17 cellular contexts compared by ENCODE assay signal in genomic region chr4:170139764-170140163, GRCh38. TPM values are rescaled to one million over a fixed set of nuclear protein-coding genes. Genes with fewer than 3 reads are reported as not detected.
DNase-seq lines count a peak whose midpoint lies in the region; ATAC-seq and TF ChIP-seq lines count a peak whose summit lies in the region.
"Had no signal": no experiment of that assay in that cellular context is flagged by ENCODE, and none has a peak within 500 bp of the region (broad histone marks: within the 10 kb centered on the region; RNA-seq: fewer than 3 reads in every experiment).

No MANE protein-coding gene starts in this region.

- no peak overlapping the region for H3K27ac ChIP-seq in ovary
- H3K27ac ChIP-seq: suprapubic skin, vagina had no signal

- TF ChIP-seq EP300 in ovary (IDR thresholded peaks at IDR 0.05): no peak

- no peaks in the 10 kb centered on the region for H3K27me3 ChIP-seq in ovary
- H3K27me3 ChIP-seq: suprapubic skin, vagina had no signal

- no peak for ATAC-seq in HG03045 (IDR thresholded peaks at IDR 0.05; ENCODE audit: unreplicated experiment)
- ATAC-seq: activated naive CD4-positive, alpha-beta T cell treated with anti-CD3 and anti-CD28 coated beads, Interleukin-2, amount 50 U/mL, for 72 hours had no signal

- in situ Hi-C loops in astrocyte of the cerebellum (cut with HindIII; ENCODE audit: low sequenced_read_pairs): no loop called here

- TF ChIP-seq CTCF in AG04449 (IDR thresholded peaks at IDR 0.05; ENCODE audit: insufficient read depth, low read length, missing control alignments) (no peak), astrocyte of the cerebellum (IDR thresholded peaks at IDR 0.05; ENCODE audit: low read depth, low read length, missing control alignments) (no peak), ovary (IDR thresholded peaks at IDR 0.05) (no peak)

- no peaks in the 10 kb centered on the region for H3K9me3 ChIP-seq in ovary
- H3K9me3 ChIP-seq: suprapubic skin, vagina had no signal

- no peaks in the 10 kb centered on the region for H3K4me1 ChIP-seq in ovary (ENCODE audit: insufficient read depth)

- intact Hi-C loops in ovary (cut with DNase I): no loop called here

- TF ChIP-seq POLR2A in ovary (IDR thresholded peaks at IDR 0.05): no peak

- POLR2A ChIA-PET in AG04449 (lab: Yijun Ruan, JAX): no interaction called here

- DNase-seq in AG04449 (ENCODE audit: low read depth, low spot score): peak; percentile 5
- DNase-seq in HS-27A (ENCODE audit: low read depth): peak; percentile 23
- DNase-seq in astrocyte of the cerebellum (ENCODE audit: low read depth): peak; percentile 4
- peak; percentile 9 for DNase-seq in fibroblast of the conjunctiva (ENCODE audit: low read depth)
- no peak for DNase-seq in ovary
- DNase-seq in HuH-7.5 (ENCODE audit: low spot score): no peak
- no peak for DNase-seq in LoVo (ENCODE audit: low spot score)
- DNase-seq: activated CD4-positive, CD25-positive, alpha-beta regulatory T cell treated with anti-CD3 and anti-CD28 coated beads, Interleukin-2, amount 50 U/mL, for 72 hours; CD4-positive, alpha-beta T cell; DMS53; head of caudate nucleus; NCI-H1436 treated with DMSO at 0.1 percent for 48 hours; nucleus accumbens had no signal

- H3K36me3 ChIP-seq in ovary: no peaks in the 10 kb centered on the region
- H3K36me3 ChIP-seq: suprapubic skin, vagina had no signal

- H3K4me3 ChIP-seq in AG04449 (ENCODE audit: low read depth, low read length): no peak overlapping the region
- H3K4me3 ChIP-seq in astrocyte of the cerebellum (ENCODE audit: low read depth, low read length): no peak overlapping the region
- no peak overlapping the region for H3K4me3 ChIP-seq in ovary
- H3K4me3 ChIP-seq: suprapubic skin, vagina had no signal

- whole genome bisulfite sequencing in ovary, 3 donors: 81 to 89% (median 82%) methylated on average over 4 of the region's 4 CpGs

- CTCF ChIA-PET in AG04449 (lab: Yijun Ruan, JAX): interaction anchor here (0.9 to 2.7 kb wide), 2 partner anchors 13 to 120 kb away, joined by 3 to 11 read pairs; no protein-coding TSS in a partner anchor

RNA-seq across cellular contexts. Expression of gene AADAT, which starts 50.0 kb away (rescaled TPM):
- 10 to 100 TPM in 1 of 7 donors, 1 to 10 TPM in 6; 3.7 to 11.3 (median 5.1) TPM for total RNA-seq in ovary
- 1 to 10 TPM; 3.1 to 6.9 TPM for polyA plus RNA-seq in ovary
- total RNA-seq: activated naive CD4-positive, alpha-beta T cell treated with anti-CD3 and anti-CD28 coated beads, Interleukin-2, amount 50 U/mL, for 72 hours; CD4-positive, alpha-beta T cell had no signal

Comparison
In these comparisons a context has a peak if more than half of its experiments do, and no peak if none do; other contexts are left out.
1. DNase-seq: peak in AG04449 (single experiment), HS-27A (single experiment), astrocyte of the cerebellum (single experiment) and fibroblast of the conjunctiva (single experiment); none in ovary (0 of 5), HuH-7.5 (single experiment) and LoVo (single experiment).